In the genomic region with DNA sequence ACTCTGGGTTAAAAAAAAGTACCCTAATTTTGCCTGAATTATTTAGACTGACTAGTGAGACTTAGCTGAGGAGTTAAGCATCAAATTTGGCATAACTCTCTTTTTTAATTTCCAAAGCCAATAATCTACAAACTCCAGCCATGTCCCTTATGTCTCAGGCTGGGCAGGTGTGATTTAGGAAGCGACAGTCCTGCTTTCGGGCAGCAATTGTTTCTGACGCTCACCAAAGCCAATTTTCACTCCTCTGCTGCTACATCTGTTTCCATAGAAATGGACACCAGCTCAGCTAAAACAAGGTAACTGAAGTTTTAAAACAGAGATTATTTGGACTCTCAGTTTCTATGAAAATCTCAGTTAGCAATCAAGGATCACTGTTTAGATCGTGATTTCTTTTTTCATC, we compare ENCODE assay signal across 1 cellular context.
TF ChIP-seq lines count a peak whose summit lies in the region.

No MANE protein-coding gene starts in this region.

TF ChIP-seq in GM23338, 12 proteins besides CTCF, POLR2A, EP300 and RAD21:
- TF ChIP-seq, protein P1, sequence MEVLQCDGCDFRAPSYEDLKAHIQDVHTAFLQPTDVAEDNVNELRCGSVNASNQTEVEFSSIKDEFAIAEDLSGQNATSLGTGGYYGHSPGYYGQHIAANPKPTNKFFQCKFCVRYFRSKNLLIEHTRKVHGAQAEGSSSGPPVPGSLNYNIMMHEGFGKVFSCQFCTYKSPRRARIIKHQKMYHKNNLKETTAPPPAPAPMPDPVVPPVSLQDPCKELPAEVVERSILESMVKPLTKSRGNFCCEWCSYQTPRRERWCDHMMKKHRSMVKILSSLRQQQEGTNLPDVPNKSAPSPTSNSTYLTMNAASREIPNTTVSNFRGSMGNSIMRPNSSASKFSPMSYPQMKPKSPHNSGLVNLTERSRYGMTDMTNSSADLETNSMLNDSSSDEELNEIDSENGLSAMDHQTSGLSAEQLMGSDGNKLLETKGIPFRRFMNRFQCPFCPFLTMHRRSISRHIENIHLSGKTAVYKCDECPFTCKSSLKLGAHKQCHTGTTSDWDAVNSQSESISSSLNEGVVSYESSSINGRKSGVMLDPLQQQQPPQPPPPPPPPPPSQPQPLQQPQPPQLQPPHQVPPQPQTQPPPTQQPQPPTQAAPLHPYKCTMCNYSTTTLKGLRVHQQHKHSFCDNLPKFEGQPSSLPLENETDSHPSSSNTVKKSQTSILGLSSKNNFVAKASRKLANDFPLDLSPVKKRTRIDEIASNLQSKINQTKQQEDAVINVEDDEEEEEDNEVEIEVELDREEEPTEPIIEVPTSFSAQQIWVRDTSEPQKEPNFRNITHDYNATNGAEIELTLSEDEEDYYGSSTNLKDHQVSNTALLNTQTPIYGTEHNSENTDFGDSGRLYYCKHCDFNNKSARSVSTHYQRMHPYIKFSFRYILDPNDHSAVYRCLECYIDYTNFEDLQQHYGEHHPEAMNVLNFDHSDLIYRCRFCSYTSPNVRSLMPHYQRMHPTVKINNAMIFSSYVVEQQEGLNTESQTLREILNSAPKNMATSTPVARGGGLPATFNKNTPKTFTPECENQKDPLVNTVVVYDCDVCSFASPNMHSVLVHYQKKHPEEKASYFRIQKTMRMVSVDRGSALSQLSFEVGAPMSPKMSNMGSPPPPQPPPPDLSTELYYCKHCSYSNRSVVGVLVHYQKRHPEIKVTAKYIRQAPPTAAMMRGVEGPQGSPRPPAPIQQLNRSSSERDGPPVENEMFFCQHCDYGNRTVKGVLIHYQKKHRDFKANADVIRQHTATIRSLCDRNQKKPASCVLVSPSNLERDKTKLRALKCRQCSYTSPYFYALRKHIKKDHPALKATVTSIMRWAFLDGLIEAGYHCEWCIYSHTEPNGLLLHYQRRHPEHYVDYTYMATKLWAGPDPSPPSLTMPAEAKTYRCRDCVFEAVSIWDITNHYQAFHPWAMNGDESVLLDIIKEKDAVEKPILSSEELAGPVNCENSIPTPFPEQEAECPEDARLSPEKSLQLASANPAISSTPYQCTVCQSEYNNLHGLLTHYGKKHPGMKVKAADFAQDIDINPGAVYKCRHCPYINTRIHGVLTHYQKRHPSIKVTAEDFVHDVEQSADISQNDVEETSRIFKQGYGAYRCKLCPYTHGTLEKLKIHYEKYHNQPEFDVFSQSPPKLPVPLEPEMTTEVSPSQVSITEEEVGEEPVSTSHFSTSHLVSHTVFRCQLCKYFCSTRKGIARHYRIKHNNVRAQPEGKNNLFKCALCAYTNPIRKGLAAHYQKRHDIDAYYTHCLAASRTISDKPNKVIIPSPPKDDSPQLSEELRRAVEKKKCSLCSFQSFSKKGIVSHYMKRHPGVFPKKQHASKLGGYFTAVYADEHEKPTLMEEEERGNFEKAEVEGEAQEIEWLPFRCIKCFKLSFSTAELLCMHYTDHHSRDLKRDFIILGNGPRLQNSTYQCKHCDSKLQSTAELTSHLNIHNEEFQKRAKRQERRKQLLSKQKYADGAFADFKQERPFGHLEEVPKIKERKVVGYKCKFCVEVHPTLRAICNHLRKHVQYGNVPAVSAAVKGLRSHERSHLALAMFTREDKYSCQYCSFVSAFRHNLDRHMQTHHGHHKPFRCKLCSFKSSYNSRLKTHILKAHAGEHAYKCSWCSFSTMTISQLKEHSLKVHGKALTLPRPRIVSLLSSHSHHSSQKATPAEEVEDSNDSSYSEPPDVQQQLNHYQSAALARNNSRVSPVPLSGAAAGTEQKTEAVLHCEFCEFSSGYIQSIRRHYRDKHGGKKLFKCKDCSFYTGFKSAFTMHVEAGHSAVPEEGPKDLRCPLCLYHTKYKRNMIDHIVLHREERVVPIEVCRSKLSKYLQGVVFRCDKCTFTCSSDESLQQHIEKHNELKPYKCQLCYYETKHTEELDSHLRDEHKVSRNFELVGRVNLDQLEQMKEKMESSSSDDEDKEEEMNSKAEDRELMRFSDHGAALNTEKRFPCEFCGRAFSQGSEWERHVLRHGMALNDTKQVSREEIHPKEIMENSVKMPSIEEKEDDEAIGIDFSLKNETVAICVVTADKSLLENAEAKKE (CRISPR knock-in tag; IDR thresholded peaks at IDR 0.05) = no peak
- TF ChIP-seq ZNF331 (CRISPR knock-in tag; IDR thresholded peaks at IDR 0.05; ENCODE audit: low read depth) (no peak), ZNF114 (CRISPR knock-in tag; IDR thresholded peaks at IDR 0.05) (no peak), EZH2 (IDR thresholded peaks at IDR 0.05; ENCODE audit: low read depth, unreplicated experiment) (no peak), NANOG (IDR thresholded peaks at IDR 0.05; ENCODE audit: borderline replicate concordance) (no peak)
